ENCODE assay signal across 17 cellular contexts in the genomic region with DNA sequence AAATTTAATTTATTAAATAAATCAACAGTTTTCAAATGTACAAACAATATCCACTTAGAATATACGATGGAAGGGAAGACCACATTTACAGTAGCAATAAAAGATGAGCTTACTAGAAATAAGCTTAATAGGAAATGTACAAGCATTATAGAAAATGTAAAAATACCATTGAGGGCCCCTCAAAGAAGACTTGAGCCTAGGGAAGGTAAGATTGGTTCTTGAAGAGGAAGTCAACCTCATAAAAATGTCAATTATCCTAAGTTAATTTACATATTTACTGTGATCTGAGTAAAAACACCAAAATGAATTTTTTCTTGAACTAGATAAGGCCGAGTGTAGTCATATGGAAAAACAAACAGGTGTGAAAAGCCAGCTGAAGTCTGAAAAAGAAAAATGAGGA. TPM values are rescaled to one million over a fixed set of nuclear protein-coding genes. Genes with fewer than 3 reads are reported as not detected.
DNase-seq lines count a peak whose midpoint lies in the region; ATAC-seq and TF ChIP-seq lines count a peak whose summit lies in the region.
"Had no signal": no experiment of that assay in that cellular context is flagged by ENCODE, and none has a peak within 500 bp of the region (broad histone marks: within the 10 kb centered on the region; RNA-seq: fewer than 3 reads in every experiment).

No MANE protein-coding gene starts in this region.

- H3K9me3 ChIP-seq in SK-N-SH = no peaks in the 10 kb centered on the region
- no peaks in the 10 kb centered on the region for H3K9me3 ChIP-seq in SK-N-MC (ENCODE audit: low read depth, low read length)
- H3K9me3 ChIP-seq: BE2C had no signal

- H3K4me2 ChIP-seq in SK-N-SH = no peak overlapping the region

- H2AFZ ChIP-seq in SK-N-SH (ENCODE audit: low read depth) = no peak overlapping the region

- in situ Hi-C loops in KBM-7 (cut with MboI; ENCODE audit: low pct_unique_long_range_greater_than_20kb, low sequenced_read_pairs) = no loop called here

- H4K20me1 ChIP-seq in SK-N-SH (ENCODE audit: insufficient read depth) = no peaks in the 10 kb centered on the region

- H3K36me3 ChIP-seq in SK-N-SH (replicated peaks in 1 of 2; ENCODE audit: control insufficient read depth in 1 of 2, insufficient read depth in 2 of 2, low read length in 1 of 2) (no peaks in the 10 kb centered on the region), SK-N-MC (ENCODE audit: insufficient read depth, low read length) (no peaks in the 10 kb centered on the region)
- H3K36me3 ChIP-seq: BE2C had no signal

- no peak for TF ChIP-seq RAD21 in SK-N-SH (IDR thresholded peaks at IDR 0.05; ENCODE audit: low read length)

- DNase-seq in SK-N-SH (no peak), KBM-7 (peak; percentile 8), SK-N-MC (ENCODE audit: low read depth, low spot score) (peak; percentile 39), ureter (ENCODE audit: low spot score) (no peak), amygdala (lab: John Stamatoyannopoulos, UW) (no peak)
- DNase-seq: ACHN; BE2C; CD4-positive, CD25-positive, alpha-beta regulatory T cell; CD8-positive, alpha-beta memory T cell; COR-L47; DMS 273 treated with DMSO at 0.1 percent for 48 hours; H9 had no signal

- 69% methylated on average over 2 of the region's 2 CpGs for WGBS in SK-N-SH (ENCODE audit: low lambda C conversion rate)

- no peak overlapping the region for H3K9ac ChIP-seq in SK-N-SH
- no peak overlapping the region for H3K9ac ChIP-seq in SK-N-MC (ENCODE audit: insufficient read length)

- H3K4me3 ChIP-seq in SK-N-SH (ENCODE audit: low read depth in 2 of 2, low read length in 1 of 2) (no peak overlapping the region), SK-N-MC (no peak overlapping the region)

- peak; percentile 23; the same call in 1 of the 3 replicates for ATAC-seq in SK-N-SH treated with all-trans-retinoic acid at 6 μM for 48 hours
- no peak for ATAC-seq in HG02970 (IDR thresholded peaks at IDR 0.05; ENCODE audit: low FRiP score, unreplicated experiment)

- H3K79me2 ChIP-seq in SK-N-SH (ENCODE audit: insufficient read depth) = no peaks in the 10 kb centered on the region

- TF ChIP-seq CTCF in SK-N-SH (IDR thresholded peaks at IDR 0.05) = no peak

- no peaks in the 10 kb centered on the region for H3K9me2 ChIP-seq in SK-N-SH

- no peak for TF ChIP-seq EP300 in SK-N-SH (IDR thresholded peaks at IDR 0.05; ENCODE audit: borderline replicate concordance in 1 of 2, low read depth in 1 of 2, low read length in 1 of 2)

- H3F3A ChIP-seq in SK-N-SH (replicated peaks; ENCODE audit: insufficient read depth) = no peaks in the 10 kb centered on the region

- POLR2A ChIA-PET in SK-N-SH (lab: Yijun Ruan, JAX) = no interaction called here

- H3K27ac ChIP-seq in SK-N-SH (ENCODE audit: low read depth in 2 of 2, low read length in 1 of 2) (no peak overlapping the region), SK-N-MC (no peak overlapping the region)

- no peaks in the 10 kb centered on the region for H3K27me3 ChIP-seq in SK-N-SH (ENCODE audit: insufficient read depth)
- H3K27me3 ChIP-seq: BE2C had no signal

- CTCF ChIA-PET in SK-N-SH (lab: Yijun Ruan, JAX) = interaction anchor here (1.0 kb wide), 1 partner anchor 28 kb away, joined by 3 read pairs; no protein-coding TSS in a partner anchor

- H3K4me1 ChIP-seq in SK-N-SH (ENCODE audit: control insufficient read depth in 1 of 2, insufficient read depth in 2 of 2, low read depth in 1 of 2, low read length in 1 of 2) = no peaks in the 10 kb centered on the region
- H3K4me1 ChIP-seq: BE2C had no signal

TF ChIP-seq in SK-N-SH treated with all-trans-retinoic acid at 6 μM for 48 hours, 23 proteins besides CTCF, POLR2A, EP300 and RAD21:
- TF ChIP-seq ARNTL (CRISPR knock-in tag; IDR thresholded peaks at IDR 0.05; ENCODE audit: borderline replicate concordance, low read depth) = no peak
- TF ChIP-seq, protein P1, sequence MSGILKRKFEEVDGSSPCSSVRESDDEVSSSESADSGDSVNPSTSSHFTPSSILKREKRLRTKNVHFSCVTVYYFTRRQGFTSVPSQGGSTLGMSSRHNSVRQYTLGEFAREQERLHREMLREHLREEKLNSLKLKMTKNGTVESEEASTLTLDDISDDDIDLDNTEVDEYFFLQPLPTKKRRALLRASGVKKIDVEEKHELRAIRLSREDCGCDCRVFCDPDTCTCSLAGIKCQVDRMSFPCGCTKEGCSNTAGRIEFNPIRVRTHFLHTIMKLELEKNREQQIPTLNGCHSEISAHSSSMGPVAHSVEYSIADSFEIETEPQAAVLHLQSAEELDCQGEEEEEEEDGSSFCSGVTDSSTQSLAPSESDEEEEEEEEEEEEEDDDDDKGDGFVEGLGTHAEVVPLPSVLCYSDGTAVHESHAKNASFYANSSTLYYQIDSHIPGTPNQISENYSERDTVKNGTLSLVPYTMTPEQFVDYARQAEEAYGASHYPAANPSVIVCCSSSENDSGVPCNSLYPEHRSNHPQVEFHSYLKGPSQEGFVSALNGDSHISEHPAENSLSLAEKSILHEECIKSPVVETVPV (CRISPR knock-in tag; IDR thresholded peaks at IDR 0.05) = no peak
- no peak for TF ChIP-seq TCF4 (CRISPR knock-in tag; IDR thresholded peaks at IDR 0.05; ENCODE audit: borderline replicate concordance)
- TF ChIP-seq ZFP30 (CRISPR knock-in tag; IDR thresholded peaks at IDR 0.05) = no peak

TF ChIP-seq in SK-N-SH, 30 proteins besides CTCF, POLR2A, EP300 and RAD21:
- TF ChIP-seq GABPA (IDR thresholded peaks at IDR 0.05; ENCODE audit: low read depth) = no peak
- TF ChIP-seq TAF1 (IDR thresholded peaks at IDR 0.05; ENCODE audit: borderline replicate concordance, low read depth, low read length) = no peak
- no peak for TF ChIP-seq FOSL2 (IDR thresholded peaks at IDR 0.05; ENCODE audit: borderline replicate concordance, low read depth)

RNA-seq across cellular contexts. Expression of gene TRIM67, which starts 39.7 kb away (rescaled TPM):
- polyA plus RNA-seq in SK-N-SH (2012; rRNA removed) = not detected in 2 replicates
- polyA plus RNA-seq in SK-N-SH (2012; cell fraction: cytosol; rRNA removed) = 0.01 TPM in 1 of 2 replicates, not detected in the other
- polyA plus RNA-seq in SK-N-SH (2012; cell fraction: nucleus; rRNA removed) = 0.01 and 0.02 TPM in 2 replicates
- total RNA-seq in ureter = not detected
- total RNA-seq: CD4-positive, CD25-positive, alpha-beta regulatory T cell; CD8-positive, alpha-beta memory T cell; H1; H9; HepG2 had no signal
- polyA plus RNA-seq: CD4-positive, CD25-positive, alpha-beta regulatory T cell; CD8-positive, alpha-beta memory T cell; HepG2; IgD-negative memory B cell had no signal

Comparison
In these comparisons a context has a peak if more than half of its experiments do, and no peak if none do; other contexts are left out.
1. DNase-seq: peak in KBM-7 (single experiment) and SK-N-MC (single experiment); none in SK-N-SH (single experiment), ureter (single experiment) and amygdala (0 of 56).